In genomic region chr5:78993165-78993564, GRCh38 we compare ENCODE assay signal across 16 cellular contexts.
"Had no signal": no experiment of that assay in that cellular context is flagged by ENCODE, and none has a peak within 500 bp of the region (broad histone marks: within the 10 kb centered on the region; RNA-seq: fewer than 3 reads in every experiment).

No MANE protein-coding gene starts in this region.

- H3K4me3 Mint-ChIP-seq: naive B cell; T-helper 2 cell treated with Interferon-gamma antibody and Interleukin-4, amounts not matched to agents 5 μg/mL and 100 μg/mL, for 36 hours had no signal

- H3K27ac Mint-ChIP-seq: naive B cell; T-helper 2 cell treated with Interferon-gamma antibody and Interleukin-4, amounts not matched to agents 5 μg/mL and 100 μg/mL, for 36 hours had no signal

- DNase-seq: activated CD4-positive, alpha-beta T cell treated with anti-CD3 and anti-CD28 coated beads, Interleukin-2, amount 50 U/mL, for 48 hours; activated CD4-positive, CD25-positive, alpha-beta regulatory T cell; activated CD8-positive, alpha-beta memory T cell treated with anti-CD3 and anti-CD28 coated beads, Interleukin-2, amount 50 U/mL, for 4 hours; activated naive CD4-positive, alpha-beta T cell; amygdala; body of pancreas; caudate nucleus; islet precursor cell; naive B cell; stimulated activated CD4-positive, alpha-beta T cell treated with anti-CD3 and anti-CD28 coated beads, Interleukin-12 subunit alpha, Interleukin-12 subunit beta, amount 100 ng/mL, for 4 hours; stimulated activated CD4-positive, alpha-beta T cell treated with anti-CD3 and anti-CD28 coated beads, Interleukin-2, amount 100 ng/mL, for 24 hours; SW 1271; trophoblast cell had no signal

- FAIRE-seq: colon had no signal

- H3K4me1 Mint-ChIP-seq: naive B cell had no signal

- ATAC-seq: body of pancreas, esophagus mucosa had no signal
